Comparison of ENCODE assay signal across 9 cellular contexts in genomic region chr17:57758654-57759053, GRCh38. TPM values are rescaled to one million over a fixed set of nuclear protein-coding genes. Genes with fewer than 3 reads are reported as not detected.
"Had no signal": no experiment of that assay in that cellular context is flagged by ENCODE, and none has a peak within 500 bp of the region (broad histone marks: within the 10 kb centered on the region; RNA-seq: fewer than 3 reads in every experiment).

No MANE protein-coding gene starts in this region.

- DNase-seq: IMR-90, KBM-7, KG1 had no signal

- H3K27ac ChIP-seq: HL-60 had no signal

- ATAC-seq: HepG2, K562 had no signal

- H3K4me3 ChIP-seq: K562 had no signal

RNA-seq across cellular contexts. Expression of gene CCDC182, which starts 13.6 kb away (rescaled TPM):
- total RNA-seq: HepG2, HT-29, HT1080, IMR-90, K562 had no signal
- polyA plus RNA-seq: HepG2, IgD-negative memory B cell, IMR-90, K562 had no signal
